1 cellular context compared by ENCODE assay signal in genomic region chr1:54199151-54199764, GRCh38.
TF ChIP-seq lines count a peak whose summit lies in the region.

No MANE protein-coding gene starts in this region.

TF ChIP-seq in A549, 52 proteins besides CTCF, POLR2A, EP300 and RAD21 (continued from another document):
- TF ChIP-seq ATOH8 (CRISPR knock-in tag; IDR thresholded peaks at IDR 0.05; ENCODE audit: low read depth), result no peak
